In genomic region chr6:38364127-38364526, GRCh38 we compare ENCODE assay signal across 1 cellular context.
A peak's percentile ranks its signal among the peaks of the same experiment; 100 is the strongest.
TF ChIP-seq lines count a peak whose summit lies in the region.

No MANE protein-coding gene starts in this region.

TF ChIP-seq in K562, 482 proteins besides CTCF, POLR2A, EP300 and RAD21 (continued from another document):
- TF ChIP-seq JUND (IDR thresholded peaks at IDR 0.05; ENCODE audit: borderline replicate concordance, low read depth, low read length) (no peak), JUND (tag; IDR thresholded peaks at IDR 0.05; ENCODE audit: borderline replicate concordance, low read depth, low read length) (peak; percentile 34; the same call in 1 of the 3 replicates), PHB (CRISPR knock-in tag; IDR thresholded peaks at IDR 0.05) (no peak), FIP1L1 (IDR thresholded peaks at IDR 0.05; ENCODE audit: low read depth, low read length, poor library complexity, severe bottlenecking) (no peak)
